In the genomic region with DNA sequence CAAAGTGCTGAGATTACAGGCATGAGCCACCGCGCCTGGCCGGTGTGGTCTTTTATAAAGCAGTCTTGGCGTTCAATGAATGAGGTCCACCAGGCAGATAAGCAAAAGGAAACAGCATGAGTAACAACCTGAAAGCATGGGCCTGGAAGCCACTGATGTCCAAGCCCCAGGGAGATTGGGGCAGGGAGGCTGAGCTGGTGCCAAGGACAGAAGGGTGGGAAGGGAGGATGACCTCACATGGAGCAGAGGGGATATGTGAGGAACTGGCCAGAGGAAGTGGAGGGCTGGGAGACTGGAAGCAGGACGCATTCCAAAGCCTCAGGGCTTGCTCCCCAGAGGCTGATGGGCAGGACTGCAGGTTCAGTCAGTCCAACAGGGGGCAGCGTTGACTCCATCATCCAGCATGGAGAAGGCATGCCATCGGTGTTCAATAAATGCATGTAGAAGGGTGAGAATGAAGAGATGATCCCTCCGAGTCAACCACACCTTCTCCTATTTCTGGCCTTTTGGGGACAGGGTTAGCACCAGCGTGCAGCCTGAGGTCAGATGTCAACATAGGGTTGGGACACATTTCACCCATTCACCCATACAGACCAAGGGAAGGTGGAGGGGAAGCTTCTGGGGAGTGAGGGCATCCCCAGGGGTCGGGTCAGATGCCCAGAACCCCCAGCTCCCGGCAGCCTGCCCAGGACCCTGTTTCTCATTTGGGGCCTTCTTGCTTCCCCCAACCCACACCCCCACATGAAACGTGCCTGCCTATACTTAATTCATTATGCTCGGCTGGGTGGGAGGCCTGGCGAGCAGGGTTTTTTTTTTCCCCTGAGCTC, we compare ENCODE assay signal across 8 cellular contexts. TPM values are rescaled to one million over a fixed set of nuclear protein-coding genes. Genes with fewer than 3 reads are reported as not detected.
DNase-seq lines count a peak whose midpoint lies in the region; ATAC-seq and TF ChIP-seq lines count a peak whose summit lies in the region.
"Had no signal": no experiment of that assay in that cellular context is flagged by ENCODE, and none has a peak within 500 bp of the region (broad histone marks: within the 10 kb centered on the region; RNA-seq: fewer than 3 reads in every experiment).

No MANE protein-coding gene starts in this region.

- no peak overlapping the region for H3K4me3 ChIP-seq in fibroblast of mammary gland (ENCODE audit: control insufficient read depth, low read depth, low read length)

- in situ Hi-C loops in GM13977 (cut with MboI; ENCODE audit: low pct_unique_long_range_greater_than_20kb, low sequenced_read_pairs, unreplicated experiment): no loop called here

- DNase-seq in GM13977 (ENCODE audit: low spot score) (no peak), RPMI7951 (ENCODE audit: low read depth) (peak; percentile 74), fibroblast of mammary gland (ENCODE audit: low read depth) (peak; percentile 91), retina (peak; percentile 39), NCI-H2227 treated with DMSO at 0.1 percent for 48 hours (lab: John Stamatoyannopoulos, UW) (no peak), RKO (ENCODE audit: low spot score) (no peak)

- no peak for ATAC-seq in HG03108 (IDR thresholded peaks at IDR 0.05; ENCODE audit: unreplicated experiment)

- TF ChIP-seq CTCF in GM13977 (IDR thresholded peaks at IDR 0.05; ENCODE audit: extremely low read depth, insufficient read depth, missing control alignments) (peak; percentile 62), fibroblast of mammary gland (conservative IDR thresholded peaks at IDR 0.05; ENCODE audit: control insufficient read depth, insufficient read depth, low read depth, low read length) (peak; percentile 62)

RNA-seq across cellular contexts. Expression of gene MYL3, which starts 14.8 kb away (rescaled TPM):
- total RNA-seq in RPMI7951 (2014; rRNA removed; shearing (Covaris generic)): not detected in 2 replicates
- total RNA-seq: T-helper 1 cell treated with Interleukin-12 subunit alpha and Interleukin-12 subunit beta and Interleukin-4 antibody, amounts not matched to agents 30 ng/mL and 1 ng/mL, for 36 hours had no signal

RNA-seq across cellular contexts. Expression of gene PTH1R, which starts 29.0 kb away (rescaled TPM):
- not detected in 2 replicates for total RNA-seq in RPMI7951 (2014; rRNA removed; shearing (Covaris generic))
- total RNA-seq: T-helper 1 cell treated with Interleukin-12 subunit alpha and Interleukin-12 subunit beta and Interleukin-4 antibody, amounts not matched to agents 30 ng/mL and 1 ng/mL, for 36 hours had no signal

Comparison
In these comparisons a context has a peak if more than half of its experiments do, and no peak if none do; other contexts are left out.
1. DNase-seq: peak in RPMI7951 (single experiment), fibroblast of mammary gland (single experiment) and retina (single experiment); none in GM13977 (single experiment), NCI-H2227 treated with DMSO at 0.1 percent for 48 hours (single experiment) and RKO (single experiment).